ENCODE assay signal across 14 cellular contexts in genomic region chr15:74193905-74194304, GRCh38. TPM values are rescaled to one million over a fixed set of nuclear protein-coding genes. Genes with fewer than 3 reads are reported as not detected.
DNase-seq lines count a peak whose midpoint lies in the region; ATAC-seq and TF ChIP-seq lines count a peak whose summit lies in the region.
"Had no signal": no experiment of that assay in that cellular context is flagged by ENCODE, and none has a peak within 500 bp of the region (broad histone marks: within the 10 kb centered on the region; RNA-seq: fewer than 3 reads in every experiment).

No MANE protein-coding gene starts in this region.

- no peak overlapping the region for H3K23ac ChIP-seq in mesenchymal stem cell (ENCODE audit: low read length in 2 of 2)

- H4K8ac ChIP-seq in mesenchymal stem cell (ENCODE audit: low read length), result no peak overlapping the region

- no peak overlapping the region for H2BK120ac ChIP-seq in mesenchymal stem cell (ENCODE audit: low read depth, low read length)

- H3K14ac ChIP-seq in mesenchymal stem cell (ENCODE audit: low read length in 2 of 2), result no peak overlapping the region

- peak overlapping the region in 1 of 2 experiments; percentile 63 for H3K18ac ChIP-seq in mesenchymal stem cell (ENCODE audit: low read depth in 1 of 2, low read length in 2 of 2)

- H2AFZ ChIP-seq in mesenchymal stem cell (ENCODE audit: low read depth, low read length), result no peak overlapping the region

- no peak for TF ChIP-seq CTCF in A673 (conservative IDR thresholded peaks at IDR 0.05; ENCODE audit: low read depth, low read length)
- no peak for TF ChIP-seq CTCF in HFFc6 (IDR thresholded peaks at IDR 0.05)
- TF ChIP-seq CTCF in WERI-Rb-1 (IDR thresholded peaks at IDR 0.05; ENCODE audit: low read depth, low read length), result no peak

- DNase-seq in A673 (ENCODE audit: low spot score), result no peak
- no peak for DNase-seq in HFFc6
- no peak for DNase-seq in WERI-Rb-1
- DNase-seq in mesenchymal stem cell, result no peak
- DNase-seq in DMS153 treated with DMSO at 0.1 percent for 48 hours (lab: John Stamatoyannopoulos, UW; ENCODE audit: unreplicated experiment), result no peak
- no peak for DNase-seq in Right ventricle myocardium superior
- no peak for DNase-seq in NCI-H146 treated with DMSO at 0.1 percent for 48 hours (lab: John Stamatoyannopoulos, UW; ENCODE audit: unreplicated experiment)
- DNase-seq in putamen (ENCODE audit: low spot score), result no peak
- DNase-seq: DMS153, NCI-H1105 treated with DMSO at 0.1 percent for 48 hours, NCI-H187 treated with DMSO at 0.1 percent for 48 hours, NCI-H526 treated with DMSO at 0.1 percent for 48 hours had no signal

- H3K36me3 ChIP-seq in A673 (ENCODE audit: insufficient read depth, low read length, poor library complexity, severe bottlenecking) (no peaks in the 10 kb centered on the region), WERI-Rb-1 (peaks cover 66% of the 10 kb centered on the region), mesenchymal stem cell (ENCODE audit: control insufficient read depth in 1 of 2, insufficient read depth in 2 of 2, low read depth in 1 of 2, low read length in 2 of 2) (peaks cover 0 to 34% of the 10 kb centered on the region in 2 experiments)

- H3K79me1 ChIP-seq in mesenchymal stem cell (replicated peaks; ENCODE audit: low read length, poor library complexity, severe bottlenecking), result peaks cover 2% of the 10 kb centered on the region

- CTCF ChIA-PET in A673 (lab: Charles Lee), result no interaction called here

- intact Hi-C loops in A673 (cut with micrococcal nuclease; ENCODE audit: unreplicated experiment) (no loop called here), Right ventricle myocardium superior (cut with DNase I) (no loop called here)

- no peak for ATAC-seq in Right ventricle myocardium superior (ENCODE audit: poor library complexity)

- H4K91ac ChIP-seq in mesenchymal stem cell (ENCODE audit: low read length), result peak overlapping the region; percentile 66

- no peak overlapping the region for H3K4me3 Mint-ChIP-seq in HFFc6
- H3K4me3 Mint-ChIP-seq: CD14-positive monocyte had no signal

- H3K27ac ChIP-seq in A673 (ENCODE audit: low read depth, low read length, poor library complexity, severe bottlenecking), result peak overlapping the region; percentile 24
- H3K27ac ChIP-seq in WERI-Rb-1, result peak overlapping the region; percentile 71
- peak overlapping the region; percentile 23 for H3K27ac ChIP-seq in mesenchymal stem cell (ENCODE audit: low read length, poor library complexity, severe bottlenecking)
- H3K27ac ChIP-seq: HL-60 had no signal

- H3K4me1 ChIP-seq in A673 (ENCODE audit: insufficient read depth, low read length, poor library complexity, severe bottlenecking), result peaks cover 21% of the 10 kb centered on the region
- peaks cover 35% of the 10 kb centered on the region for H3K4me1 ChIP-seq in mesenchymal stem cell (ENCODE audit: control insufficient read depth, insufficient read depth, low read depth, low read length)

- H3K4ac ChIP-seq in mesenchymal stem cell (ENCODE audit: low read depth in 1 of 2, low read length in 2 of 2), result no peak overlapping the region

- H3K9ac ChIP-seq in mesenchymal stem cell (ENCODE audit: low read length), result peak overlapping the region; percentile 4

- H2BK15ac ChIP-seq in mesenchymal stem cell (ENCODE audit: low read depth, poor library complexity, severe bottlenecking), result peak overlapping the region; percentile 63

- H3K36me3 Mint-ChIP-seq in HFFc6 (ENCODE audit: low read depth), result no peaks in the 10 kb centered on the region
- H3K36me3 Mint-ChIP-seq: CD14-positive monocyte had no signal

- peak overlapping the region; percentile 32 for H2AK5ac ChIP-seq in mesenchymal stem cell (ENCODE audit: low read length, severe bottlenecking)

- BruUV-seq in A673 (replicated peaks; lab: Mats Ljungman, UMichigan), result no TSS peak

- POLR2A ChIA-PET in A673 (lab: Charles Lee; ENCODE audit: low non-redundant PET), result no interaction called here

- no peak overlapping the region for H2BK5ac ChIP-seq in mesenchymal stem cell (ENCODE audit: low read depth, low read length, poor library complexity, severe bottlenecking)

- 83% methylated on average over 6 of the region's 6 CpGs for WGBS in mesenchymal stem cell

- H3K27ac Mint-ChIP-seq in HFFc6, result peak overlapping the region; percentile 75

- H3K4me2 ChIP-seq in mesenchymal stem cell (ENCODE audit: low read length, poor library complexity, severe bottlenecking), result no peak overlapping the region

- H3K4me3 ChIP-seq in A673 (ENCODE audit: low read depth, low read length, poor library complexity, severe bottlenecking) (no peak overlapping the region), WERI-Rb-1 (ENCODE audit: low read depth, low read length) (no peak overlapping the region), mesenchymal stem cell (ENCODE audit: insufficient read depth in 1 of 2, low read depth in 1 of 2, low read length in 2 of 2) (no peak overlapping the region)

- H3K9me3 ChIP-seq in A673 (ENCODE audit: low read depth, low read length, poor library complexity, severe bottlenecking), result no peaks in the 10 kb centered on the region
- no peaks in the 10 kb centered on the region for H3K9me3 ChIP-seq in WERI-Rb-1 (ENCODE audit: severe bottlenecking)
- no peaks in the 10 kb centered on the region for H3K9me3 ChIP-seq in mesenchymal stem cell (ENCODE audit: control insufficient read depth, low read length)

- no peaks in the 10 kb centered on the region for H3K27me3 ChIP-seq in A673 (replicated peaks; ENCODE audit: insufficient read depth, low read depth, low read length, poor library complexity)
- H3K27me3 ChIP-seq in WERI-Rb-1 (ENCODE audit: insufficient read depth, low read depth, severe bottlenecking), result no peaks in the 10 kb centered on the region
- H3K27me3 ChIP-seq in mesenchymal stem cell (ENCODE audit: control insufficient read depth in 1 of 2, insufficient read depth in 1 of 2, low read length in 2 of 2), result peaks cover 0 to under 1% of the 10 kb centered on the region in 2 experiments

- no peaks in the 10 kb centered on the region for H3K9me3 Mint-ChIP-seq in HFFc6
- H3K9me3 Mint-ChIP-seq: CD14-positive monocyte had no signal

- H2BK12ac ChIP-seq in mesenchymal stem cell (ENCODE audit: low read length in 2 of 2), result peak overlapping the region in 1 of 2 experiments; percentile 28

- H3K4me1 Mint-ChIP-seq in HFFc6 (ENCODE audit: low read depth), result peaks cover 59% of the 10 kb centered on the region

- H3K27me3 Mint-ChIP-seq in HFFc6 (ENCODE audit: insufficient read depth), result no peaks in the 10 kb centered on the region

RNA-seq across cellular contexts. Expression of gene STRA6, which starts 8.7 kb away (rescaled TPM):
- total RNA-seq in A673 (2021), result 0.84 and 1.5 TPM in 2 replicates
- total RNA-seq in HFFc6 (2021; fragmentation: NEBNext Ultra II Directional; extraction: Animal tissue kit (Norgen Biotek cat#: 25700)), result 1 to 10 TPM; 2.2 to 3.2 (median 2.6) TPM
- polyA plus RNA-seq in mesenchymal stem cell (2013, experiment 1 of 2), result 13.9 TPM
- 12.6 TPM for polyA plus RNA-seq in mesenchymal stem cell (2013, experiment 2 of 2)
- total RNA-seq in Right ventricle myocardium superior, result not detected
- polyA plus RNA-seq: CD14-positive monocyte had no signal

RNA-seq across cellular contexts. Expression of gene ISLR, which starts 20.4 kb away (rescaled TPM):
- total RNA-seq in A673 (2021), result 0.41 and 0.74 TPM in 2 replicates
- 1 to 10 TPM; 1.7 to 6.3 (median 1.9) TPM for total RNA-seq in HFFc6 (2021; fragmentation: NEBNext Ultra II Directional; extraction: Animal tissue kit (Norgen Biotek cat#: 25700))
- 4.7 TPM for polyA plus RNA-seq in mesenchymal stem cell (2013, experiment 1 of 2)
- 3.5 TPM for polyA plus RNA-seq in mesenchymal stem cell (2013, experiment 2 of 2)
- total RNA-seq in Right ventricle myocardium superior, result 11.6 TPM
- polyA plus RNA-seq: CD14-positive monocyte had no signal

RNA-seq across cellular contexts. Expression of gene CCDC33, which starts 42.2 kb away (rescaled TPM):
- total RNA-seq in A673 (2021), result not detected in 2 replicates
- total RNA-seq in HFFc6 (2021; fragmentation: NEBNext Ultra II Directional; extraction: Animal tissue kit (Norgen Biotek cat#: 25700)), result under 1 TPM in 1 of 6 experiments, not detected in 5; 0.30 TPM
- 0.29 TPM for polyA plus RNA-seq in mesenchymal stem cell (2013, experiment 1 of 2)
- 0.40 TPM for polyA plus RNA-seq in mesenchymal stem cell (2013, experiment 2 of 2)
- not detected for total RNA-seq in Right ventricle myocardium superior
- polyA plus RNA-seq: CD14-positive monocyte had no signal
